ENCODE assay signal across 14 cellular contexts in the genomic region with DNA sequence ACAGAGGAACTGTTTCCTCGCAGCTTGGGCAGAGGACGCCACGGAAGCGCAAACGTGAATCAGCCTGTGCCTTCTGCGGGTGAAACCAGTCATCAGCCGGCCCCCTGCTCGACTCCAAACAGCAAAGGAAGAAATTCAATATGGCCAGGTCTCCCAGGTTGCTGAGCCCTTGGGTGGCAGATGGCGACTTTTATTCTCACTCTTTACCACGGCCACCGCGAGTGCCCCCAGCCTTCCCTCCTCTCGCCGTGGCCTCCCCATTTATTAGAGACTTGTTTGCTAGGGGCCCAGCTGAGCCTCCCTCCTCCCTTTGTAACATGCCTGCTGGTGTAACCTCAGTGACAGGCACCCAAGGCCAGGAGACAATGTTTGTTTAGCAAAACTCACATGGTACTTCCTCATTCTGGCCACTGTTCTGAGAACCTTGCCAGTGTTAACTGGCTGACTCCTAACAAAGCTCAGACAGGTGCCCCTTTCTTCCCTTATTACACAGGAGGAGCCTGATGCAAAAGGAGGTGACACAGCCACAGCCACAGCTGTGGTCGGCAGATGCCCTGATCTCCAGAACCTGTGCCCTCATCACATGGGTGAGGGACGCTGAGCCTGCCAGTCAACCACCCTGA. TPM values are rescaled to one million over a fixed set of nuclear protein-coding genes. Genes with fewer than 3 reads are reported as not detected.
DNase-seq lines count a peak whose midpoint lies in the region; ATAC-seq, FAIRE-seq and TF ChIP-seq lines count a peak whose summit lies in the region.
"Had no signal": no experiment of that assay in that cellular context is flagged by ENCODE, and none has a peak within 500 bp of the region (broad histone marks: within the 10 kb centered on the region; RNA-seq: fewer than 3 reads in every experiment).

No MANE protein-coding gene starts in this region.

- no peak overlapping the region for H2BK120ac ChIP-seq in H9 (ENCODE audit: low read depth, low read length, poor library complexity, severe bottlenecking)

- H2BK15ac ChIP-seq in H9 (ENCODE audit: low read depth, low read length) = no peak overlapping the region

- H3K36me3 Mint-ChIP-seq in H9 (ENCODE audit: insufficient read depth in 1 of 3, low read depth in 3 of 3) = peaks cover 8 to 15% (median 10%) of the 10 kb centered on the region in 3 experiments

- ATAC-seq in GM21526 (IDR thresholded peaks at IDR 0.05; ENCODE audit: low FRiP score, unreplicated experiment) = peak; percentile 48

- no peak overlapping the region for H2AK5ac ChIP-seq in H9 (ENCODE audit: insufficient read length, low read length)

- H3K56ac ChIP-seq in H9 (ENCODE audit: insufficient read length, low read depth, low read length) = no peak overlapping the region

- H3K4me2 ChIP-seq in H9 (ENCODE audit: insufficient read depth, insufficient read length, low read length) = no peak overlapping the region

- TF ChIP-seq EP300 in tibial nerve (IDR thresholded peaks at IDR 0.05) = no peak

- H3K27ac Mint-ChIP-seq in H9 = peak overlapping the region in 1 of 3 experiments; percentile 13; a peak in 1 of 7 replicates

- no peak overlapping the region for H3K4me3 ChIP-seq in endocrine pancreas (ENCODE audit: control insufficient read depth, insufficient read depth, low read length)
- no peak overlapping the region for H3K4me3 ChIP-seq in tibial nerve
- H3K4me3 ChIP-seq: right atrium auricular region had no signal

- no peak overlapping the region for H4K5ac ChIP-seq in H9 (ENCODE audit: insufficient read length, low read depth, low read length)

- H3K4me3 Mint-ChIP-seq in H9 = no peak overlapping the region

- H3K9me3 Mint-ChIP-seq in H9 = peaks cover 3 to 6% of the 10 kb centered on the region in 2 experiments; a peak in 1 of 5 replicates

- no peak overlapping the region for H3K18ac ChIP-seq in H9 (ENCODE audit: insufficient read length, low read depth, low read length)

- H2AFZ ChIP-seq in H9 (ENCODE audit: low read length) = no peak overlapping the region

- no peak overlapping the region for H4K8ac ChIP-seq in H9 (replicated peaks; ENCODE audit: insufficient read length, low read depth, low read length)

- H3K4me1 ChIP-seq in endocrine pancreas (ENCODE audit: control insufficient read depth, insufficient read depth, low read length) (peaks cover 10% of the 10 kb centered on the region), tibial nerve (peaks cover 0 to 78% (median 4%) of the 10 kb centered on the region in 4 donors), H9 (ENCODE audit: insufficient read depth, low read length) (peaks cover 7% of the 10 kb centered on the region; the same call in 1 of the 2 replicates)

- peaks cover 4% of the 10 kb centered on the region for H3K23me2 ChIP-seq in H9 (ENCODE audit: insufficient read length, low read depth, low read length, poor library complexity, severe bottlenecking)

- 80 to 85% methylated on average over 14 to 16 of the region's 16 CpGs for WGBS in tibial nerve, 2 donors
- WGBS in H9 (ENCODE audit: extremely low coverage, insufficient read length, low lambda C conversion rate) = no CpG with 5 or more reads among the region's 16 CpGs

- H3K9ac ChIP-seq in endocrine pancreas (ENCODE audit: control insufficient read depth, insufficient read depth, low read length) (peak overlapping the region; percentile 55), H9 (ENCODE audit: extremely low read depth, insufficient read length, low read length) (no peak overlapping the region)

- H3K27ac ChIP-seq in tibial nerve (peak overlapping the region in 3 of 4 donors; percentile 24 to 98 (median 81)), H9 (ENCODE audit: insufficient read length, low read depth, low read length) (no peak overlapping the region)
- H3K27ac ChIP-seq: right atrium auricular region had no signal

- DNase-seq in NCI-H510A (lab: John Stamatoyannopoulos, UW) (peak; percentile 61), tibial nerve (ENCODE audit: low spot score in 2 of 2) (no peak), H9 (no peak), NCI-H128 (lab: John Stamatoyannopoulos, UW; ENCODE audit: unreplicated experiment) (no peak), HTR-8/SVneo (ENCODE audit: insufficient read length, low spot score) (no peak)
- DNase-seq: activated gamma-delta T cell treated with Interleukin-2 at 50 U/mL for 16 hours; IMR-90; stimulated activated naive CD4-positive, alpha-beta T cell; T-helper 1 cell had no signal

- TF ChIP-seq CTCF in tibial nerve (IDR thresholded peaks at IDR 0.05) = no peak
- TF ChIP-seq CTCF in H9 (conservative IDR thresholded peaks at IDR 0.05) = no peak

- TF ChIP-seq POLR2A in tibial nerve (IDR thresholded peaks at IDR 0.05) = no peak

- no peak overlapping the region for H2BK20ac ChIP-seq in H9 (ENCODE audit: low read depth, low read length, poor library complexity, severe bottlenecking)

- H3K9me3 ChIP-seq in endocrine pancreas (ENCODE audit: control insufficient read depth, low read length) (no peaks in the 10 kb centered on the region), tibial nerve (no peaks in the 10 kb centered on the region), H9 (ENCODE audit: control insufficient read depth, low read depth, low read length) (no peaks in the 10 kb centered on the region)
- H3K9me3 ChIP-seq: right atrium auricular region had no signal

- no peaks in the 10 kb centered on the region for H3K79me1 ChIP-seq in H9 (ENCODE audit: insufficient read depth, low read depth, low read length, poor library complexity, severe bottlenecking)

- H3K14ac ChIP-seq in H9 (ENCODE audit: insufficient read depth, low read length) = no peak overlapping the region

- no peak for FAIRE-seq in HTR-8/SVneo (lab: Jason Lieb, UNC)
- FAIRE-seq: endometrium, H54 had no signal

- no peaks in the 10 kb centered on the region for H3K36me3 ChIP-seq in endocrine pancreas (ENCODE audit: control insufficient read depth, insufficient read depth, low read length)
- peaks cover 0 to 16% (median 0%) of the 10 kb centered on the region in 3 donors for H3K36me3 ChIP-seq in tibial nerve
- H3K36me3 ChIP-seq: right atrium auricular region had no signal

- H4K20me1 ChIP-seq in H9 (ENCODE audit: control insufficient read depth, insufficient read depth, insufficient read length) = no peaks in the 10 kb centered on the region

- H3K27me3 ChIP-seq in endocrine pancreas (ENCODE audit: control insufficient read depth, insufficient read depth, low read length) (no peaks in the 10 kb centered on the region), tibial nerve (no peaks in the 10 kb centered on the region), H9 (ENCODE audit: insufficient read depth, low read length) (no peaks in the 10 kb centered on the region)
- H3K27me3 ChIP-seq: right atrium auricular region had no signal

- no peak overlapping the region for H2BK12ac ChIP-seq in H9 (ENCODE audit: insufficient read length, low read depth, low read length)

- H4K91ac ChIP-seq in H9 (ENCODE audit: insufficient read length, low read depth, low read length) = no peak overlapping the region

- H3K79me2 ChIP-seq in H9 (ENCODE audit: insufficient read depth, low read length) = peaks cover 11% of the 10 kb centered on the region; the same call in 1 of the 2 replicates

- no peak overlapping the region for H3T11ph ChIP-seq in H9 (ENCODE audit: low read length)

- no peak overlapping the region for H3K23ac ChIP-seq in H9 (ENCODE audit: insufficient read length, low read depth, low read length)

- no peak overlapping the region for H2BK5ac ChIP-seq in H9 (ENCODE audit: insufficient read length, low read length)

- no peak overlapping the region for H3K4ac ChIP-seq in H9 (ENCODE audit: low read depth, low read length)

- peaks cover 24 to 37% of the 10 kb centered on the region in 2 experiments for H3K4me1 Mint-ChIP-seq in H9

- no peaks in the 10 kb centered on the region for H3K27me3 Mint-ChIP-seq in H9 (ENCODE audit: low read depth)

RNA-seq across cellular contexts. Expression of gene RAB20, which starts 5.8 kb away (rescaled TPM):
- total RNA-seq in tibial nerve = 10 to 100 TPM; 28.5 to 52.5 (median 30.2) TPM
- total RNA-seq in H9 (2021) = 11.4 and 12.3 TPM in 2 replicates

RNA-seq across cellular contexts. Expression of gene NAXD, which starts 59.6 kb away (rescaled TPM):
- 10 to 100 TPM; 27.6 to 45.7 (median 38.5) TPM for total RNA-seq in tibial nerve
- 24.8 and 25.5 TPM in 2 replicates for total RNA-seq in H9 (2021)
